In genomic region chr9:115207003-115207837, GRCh38 we compare ENCODE assay signal across 10 cellular contexts.
DNase-seq lines count a peak whose midpoint lies in the region; ATAC-seq, FAIRE-seq and TF ChIP-seq lines count a peak whose summit lies in the region.
"Had no signal": no experiment of that assay in that cellular context is flagged by ENCODE, and none has a peak within 500 bp of the region (broad histone marks: within the 10 kb centered on the region; RNA-seq: fewer than 3 reads in every experiment).

No MANE protein-coding gene starts in this region.

- no peaks in the 10 kb centered on the region for H3K27me3 ChIP-seq in brain microvascular endothelial cell (replicated peaks)
- H3K27me3 ChIP-seq in dorsolateral prefrontal cortex = no peaks in the 10 kb centered on the region

- TF ChIP-seq CTCF in brain microvascular endothelial cell (IDR thresholded peaks at IDR 0.05; ENCODE audit: low read depth, low read length, missing control alignments) = no peak
- TF ChIP-seq CTCF in dorsolateral prefrontal cortex (IDR thresholded peaks at IDR 0.05 in 54 of 56, conservative IDR thresholded peaks at IDR 0.05 in 2 of 56; ENCODE audit: low read depth in 1 of 56, partially characterized antibody in 56 of 56) = no peak

- H3K4me3 ChIP-seq in brain microvascular endothelial cell (ENCODE audit: low read depth, low read length) (no peak overlapping the region), dorsolateral prefrontal cortex (no peak overlapping the region)

- no peak for DNase-seq in GM12891 (ENCODE audit: insufficient read length, low spot score)
- no peak for DNase-seq in brain microvascular endothelial cell
- no peak for DNase-seq in NCI-H345 (lab: John Stamatoyannopoulos, UW)
- no peak for DNase-seq in NCI-H1105 (lab: John Stamatoyannopoulos, UW)
- DNase-seq in NCI-H1092 treated with DMSO at 0.1 percent for 48 hours (lab: John Stamatoyannopoulos, UW) = no peak
- DNase-seq in dorsolateral prefrontal cortex = no peak
- DNase-seq: activated CD8-positive, alpha-beta memory T cell treated with anti-CD3 and anti-CD28 coated beads for 24 hours; NCI-H774 had no signal

- no peaks in the 10 kb centered on the region for H3K36me3 ChIP-seq in brain microvascular endothelial cell (replicated peaks)

- TF ChIP-seq POLR2A in GM12891 (IDR thresholded peaks at IDR 0.05; ENCODE audit: low read depth, low read length) = no peak

- ATAC-seq in GM21381 (IDR thresholded peaks at IDR 0.05; ENCODE audit: unreplicated experiment) = peak; percentile 43
- ATAC-seq in HG03196 (IDR thresholded peaks at IDR 0.05; ENCODE audit: unreplicated experiment) = peak; percentile 47

- H3K27ac ChIP-seq in brain microvascular endothelial cell (peak overlapping the region; percentile 19), dorsolateral prefrontal cortex (no peak overlapping the region)

- in situ Hi-C loops in brain microvascular endothelial cell (cut with HindIII; ENCODE audit: low pct_ligation_motif_present, low sequenced_read_pairs) = no loop called here

- peak; percentile 91 for FAIRE-seq in GM12891 (lab: Jason Lieb, UNC)

- intact Hi-C loops in dorsolateral prefrontal cortex (cut with DNase I) = no loop called here

TF ChIP-seq in GM12891, 5 proteins besides CTCF, POLR2A, EP300 and RAD21:
- TF ChIP-seq PAX5 (IDR thresholded peaks at IDR 0.05; ENCODE audit: insufficient read depth, low read length, severe bottlenecking) = no peak
- TF ChIP-seq POU2F2 (IDR thresholded peaks at IDR 0.05; ENCODE audit: low read depth, low read length) = peak; percentile 85
- no peak for TF ChIP-seq SPI1 (IDR thresholded peaks at IDR 0.05; ENCODE audit: low read depth, low read length)
